ENCODE assay signal across 26 cellular contexts in the genomic region with DNA sequence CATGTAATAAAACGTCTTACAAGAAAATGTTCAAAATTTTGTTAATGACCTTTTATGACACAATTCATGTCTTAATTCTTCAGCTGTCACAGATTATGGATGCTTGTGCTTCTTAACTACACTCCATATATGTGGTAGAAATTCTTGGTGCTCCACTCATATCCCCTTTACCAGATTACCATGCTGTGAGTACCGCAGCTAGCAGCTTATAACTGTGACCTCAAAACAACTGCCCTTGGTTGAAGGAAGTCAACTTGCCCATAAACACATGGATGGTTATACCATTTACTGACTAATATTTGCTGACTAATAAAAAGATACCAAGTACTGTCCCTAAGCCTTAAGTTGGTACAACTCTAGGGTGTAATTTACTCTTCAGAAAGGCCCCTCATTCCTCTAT.
"Had no signal": no experiment of that assay in that cellular context is flagged by ENCODE, and none has a peak within 500 bp of the region (broad histone marks: within the 10 kb centered on the region; RNA-seq: fewer than 3 reads in every experiment).

No MANE protein-coding gene starts in this region.

- H3K4me2 ChIP-seq: hepatocyte, neural progenitor cell, smooth muscle cell had no signal

- H3K79me2 ChIP-seq: hepatocyte, parathyroid adenoma had no signal

- H3K36me3 ChIP-seq: heart left ventricle, neural progenitor cell, right lobe of liver, suprapubic skin, transverse colon, upper lobe of right lung, uterus had no signal

- H3K27me3 ChIP-seq: dorsolateral prefrontal cortex, heart left ventricle, hepatocyte, neural progenitor cell, right lobe of liver, suprapubic skin, transverse colon, upper lobe of right lung, uterus had no signal

- H2AFZ ChIP-seq: hepatocyte, neural progenitor cell, parathyroid adenoma had no signal

- H3K4me1 ChIP-seq: heart left ventricle, neural progenitor cell, parathyroid adenoma, right lobe of liver, suprapubic skin, transverse colon, upper lobe of right lung, uterus had no signal

- H3K4me3 ChIP-seq: dorsolateral prefrontal cortex, heart left ventricle, hepatocyte, lung, mucosa of descending colon, neural progenitor cell, right lobe of liver, smooth muscle cell, suprapubic skin, transverse colon, upper lobe of right lung, uterus had no signal

- H3K9me3 ChIP-seq: heart left ventricle, mucosa of descending colon, right lobe of liver, suprapubic skin, transverse colon, upper lobe of right lung, uterus had no signal

- H3K9ac ChIP-seq: neural progenitor cell, parathyroid adenoma had no signal

- DNase-seq: cortex of kidney; dorsolateral prefrontal cortex; effector CD4-positive, alpha-beta T cell; endodermal cell; foreskin melanocyte; heart left ventricle; kidney; mucosa of descending colon; naive thymus-derived CD4-positive, alpha-beta T cell; right lobe of liver; stimulated activated CD4-positive, alpha-beta T cell treated with anti-CD3 and anti-CD28 coated beads, Interleukin-12 subunit alpha, Interleukin-12 subunit beta, amount 100 ng/mL, for 4 hours; stimulated activated CD4-positive, alpha-beta T cell treated with anti-CD3 and anti-CD28 coated beads, Interleukin-1b, Interleukin-23, amount 100 ng/mL, for 48 hours; stimulated activated CD4-positive, alpha-beta T cell treated with anti-CD3 and anti-CD28 coated beads, Interleukin-4, amount 100 ng/mL, for 1 hour; stimulated activated CD8-positive, alpha-beta memory T cell treated with anti-CD3 and anti-CD28 coated beads, Interleukin-4, amount 100 ng/mL, for 48 hours; stimulated activated naive CD4-positive, alpha-beta T cell; stimulated activated naive CD8-positive, alpha-beta T cell treated with anti-CD3 and anti-CD28 coated beads, Interleukin-15, amount 100 ng/mL, for 72 hours; transverse colon; upper lobe of right lung; uterus had no signal

- H3K27ac ChIP-seq: dorsolateral prefrontal cortex, epithelial cell of prostate, heart left ventricle, hepatocyte, neural progenitor cell, parathyroid adenoma, right lobe of liver, suprapubic skin, transverse colon, upper lobe of right lung, uterus had no signal
